Comparison of ENCODE assay signal across 9 cellular contexts in genomic region chr3:157134620-157135191, GRCh38. TPM values are rescaled to one million over a fixed set of nuclear protein-coding genes. Genes with fewer than 3 reads are reported as not detected.
DNase-seq lines count a peak whose midpoint lies in the region; ATAC-seq, FAIRE-seq and TF ChIP-seq lines count a peak whose summit lies in the region.
"Had no signal": no experiment of that assay in that cellular context is flagged by ENCODE, and none has a peak within 500 bp of the region (broad histone marks: within the 10 kb centered on the region; RNA-seq: fewer than 3 reads in every experiment).

No MANE protein-coding gene starts in this region.

- no peak for FAIRE-seq in A549 (lab: Jason Lieb, UNC)

- H3K9me3 ChIP-seq in A549 (no peaks in the 10 kb centered on the region), cardiac muscle cell (ENCODE audit: low read depth) (no peaks in the 10 kb centered on the region)
- no peaks in the 10 kb centered on the region for H3K9me3 ChIP-seq in effector memory CD4-positive, alpha-beta T cell (ENCODE audit: control insufficient read depth, low read length)

- TF ChIP-seq RAD21 in A549 (conservative IDR thresholded peaks at IDR 0.05 in 1 of 2, IDR thresholded peaks at IDR 0.05 in 1 of 2), result no peak

- H3K4me2 ChIP-seq in A549, result peak overlapping the region; percentile 60; the same call in 2 of the 3 replicates

- no peaks in the 10 kb centered on the region for H3K36me3 Mint-ChIP-seq in IgD-negative memory B cell

- DNase-seq in A549 (ENCODE audit: low read depth in 1 of 2, low spot score in 1 of 2) (no peak), cardiac muscle cell (ENCODE audit: low read depth in 1 of 2, low spot score in 1 of 2) (no peak), anterior cingulate cortex (lab: John Stamatoyannopoulos, UW) (no peak), AML-193 (lab: John Stamatoyannopoulos, UW) (no peak), cortex of kidney (lab: John Stamatoyannopoulos, UW) (no peak)
- DNase-seq in effector memory CD4-positive, alpha-beta T cell, result no peak
- DNase-seq: stimulated activated naive B cell treated with anti-CD40 and anti-IgM and Interleukin-4, amounts not matched to agents 10 μg/mL and 1 μg/mL and 100 μg/mL, for 72 hours had no signal

- H3K4me1 Mint-ChIP-seq in IgD-negative memory B cell, result peaks cover 15 to 16% (median 15%) of the 10 kb centered on the region in 3 donors

- no peak for TF ChIP-seq EP300 in A549 (IDR thresholded peaks at IDR 0.05)

- TF ChIP-seq CTCF in A549 (IDR thresholded peaks at IDR 0.05) (no peak), cardiac muscle cell (IDR thresholded peaks at IDR 0.05; ENCODE audit: low read depth, low read length) (no peak)

- no peaks in the 10 kb centered on the region for H3K27me3 Mint-ChIP-seq in IgD-negative memory B cell
- H3K27me3 Mint-ChIP-seq: stimulated activated naive B cell treated with anti-CD40 and anti-IgM and Interleukin-4, amounts not matched to agents 10 μg/mL and 1 μg/mL and 100 μg/mL, for 72 hours had no signal

- H3K27me3 ChIP-seq in cardiac muscle cell, result no peaks in the 10 kb centered on the region
- H3K27me3 ChIP-seq in effector memory CD4-positive, alpha-beta T cell (replicated peaks; ENCODE audit: control insufficient read depth, insufficient read depth, low read length, poor library complexity, severe bottlenecking), result no peaks in the 10 kb centered on the region

- peaks cover 54% of the 10 kb centered on the region for H3K4me1 ChIP-seq in A549
- peaks cover 72% of the 10 kb centered on the region for H3K4me1 ChIP-seq in cardiac muscle cell (ENCODE audit: low read depth)
- H3K4me1 ChIP-seq in effector memory CD4-positive, alpha-beta T cell (ENCODE audit: control insufficient read depth, insufficient read depth, low read length, poor library complexity, severe bottlenecking), result peaks cover 26% of the 10 kb centered on the region

- CTCF ChIA-PET in A549 (lab: Yijun Ruan, JAX), result interaction anchor here (0.6 to 10.9 kb wide), 8 partner anchors 12 to 621 kb away, joined by 3 to 100 read pairs (median 30); partner anchors contain the start of gene TIPARP

- ATAC-seq in A549 (no peak), GM21381 (IDR thresholded peaks at IDR 0.05; ENCODE audit: unreplicated experiment) (peak; percentile 60)
- ATAC-seq: stimulated activated naive B cell treated with anti-CD40 and anti-IgM and Interleukin-4, amounts not matched to agents 10 μg/mL and 1 μg/mL and 100 μg/mL, for 72 hours had no signal

- no peak for TF ChIP-seq POLR2A in A549 (IDR thresholded peaks at IDR 0.05; ENCODE audit: low read length)

- no peak overlapping the region for H3K4me3 Mint-ChIP-seq in IgD-negative memory B cell
- H3K4me3 Mint-ChIP-seq: stimulated activated naive B cell treated with anti-CD40 and anti-IgM and Interleukin-4, amounts not matched to agents 10 μg/mL and 1 μg/mL and 100 μg/mL, for 72 hours had no signal

- WGBS in A549 (ENCODE audit: missing lambda C conversion rate), result 40% methylated on average over 1 of the region's 1 CpG

- peak overlapping the region in 2 of 3 donors; percentile 35 to 39 for H3K27ac Mint-ChIP-seq in IgD-negative memory B cell
- H3K27ac Mint-ChIP-seq: stimulated activated naive B cell treated with anti-CD40 and anti-IgM and Interleukin-4, amounts not matched to agents 10 μg/mL and 1 μg/mL and 100 μg/mL, for 72 hours had no signal

- POLR2A ChIA-PET in A549 (lab: Yijun Ruan, JAX), result interaction anchor here (5.9 kb wide), 1 partner anchor 46 kb away, joined by 30 read pairs; no protein-coding TSS in a partner anchor

- H3K27ac ChIP-seq in A549 (peak overlapping the region; percentile 24 to 34; a peak in 3 of 6 replicates), cardiac muscle cell (peak overlapping the region; percentile 76)
- no peak overlapping the region for H3K27ac ChIP-seq in effector memory CD4-positive, alpha-beta T cell (ENCODE audit: insufficient read depth, low read length, poor library complexity, severe bottlenecking)

- no peaks in the 10 kb centered on the region for H3K36me3 ChIP-seq in cardiac muscle cell
- no peaks in the 10 kb centered on the region for H3K36me3 ChIP-seq in effector memory CD4-positive, alpha-beta T cell (ENCODE audit: control insufficient read depth, insufficient read depth, low read length)

- no peaks in the 10 kb centered on the region for H3K9me3 Mint-ChIP-seq in IgD-negative memory B cell
- H3K9me3 Mint-ChIP-seq: stimulated activated naive B cell treated with anti-CD40 and anti-IgM and Interleukin-4, amounts not matched to agents 10 μg/mL and 1 μg/mL and 100 μg/mL, for 72 hours had no signal

- H3K4me3 ChIP-seq in A549, result no peak overlapping the region
- no peak overlapping the region for H3K4me3 ChIP-seq in cardiac muscle cell
- H3K4me3 ChIP-seq in effector memory CD4-positive, alpha-beta T cell (ENCODE audit: insufficient read depth, low read depth, low read length, poor library complexity, severe bottlenecking), result no peak overlapping the region

TF ChIP-seq in A549, 52 proteins besides CTCF, POLR2A, EP300 and RAD21 (continues in another document):
- no peak for TF ChIP-seq TP53 (CRISPR knock-in tag; IDR thresholded peaks at IDR 0.05)
- TF ChIP-seq EHMT2 (IDR thresholded peaks at IDR 0.05; ENCODE audit: low read depth), result no peak
- TF ChIP-seq ZC3H11A (IDR thresholded peaks at IDR 0.05), result no peak
- TF ChIP-seq NFE2L2 (conservative IDR thresholded peaks at IDR 0.05; ENCODE audit: low read length), result no peak
- TF ChIP-seq KDM5A (IDR thresholded peaks at IDR 0.05), result no peak
- TF ChIP-seq ELK1 (IDR thresholded peaks at IDR 0.05; ENCODE audit: low read depth, low read length), result no peak
- no peak for TF ChIP-seq HOXA7 (CRISPR knock-in tag; IDR thresholded peaks at IDR 0.05)
- no peak for TF ChIP-seq MAZ (IDR thresholded peaks at IDR 0.05; ENCODE audit: borderline replicate concordance, low read depth, low read length)
- no peak for TF ChIP-seq HEYL (CRISPR knock-in tag; IDR thresholded peaks at IDR 0.05)
- TF ChIP-seq ESRRA (IDR thresholded peaks at IDR 0.05; ENCODE audit: borderline replicate concordance, low read length), result no peak
- no peak for TF ChIP-seq CHD2 (IDR thresholded peaks at IDR 0.05; ENCODE audit: low read length, partially characterized antibody)
- no peak for TF ChIP-seq MAFK (IDR thresholded peaks at IDR 0.05; ENCODE audit: partially characterized antibody)
- TF ChIP-seq REST (IDR thresholded peaks at IDR 0.05), result no peak
- TF ChIP-seq NPAS2 (CRISPR knock-in tag; IDR thresholded peaks at IDR 0.05; ENCODE audit: borderline replicate concordance), result no peak
- TF ChIP-seq POLR2AphosphoS2 (conservative IDR thresholded peaks at IDR 0.05; ENCODE audit: low read length), result no peak
- TF ChIP-seq MYC (IDR thresholded peaks at IDR 0.05; ENCODE audit: borderline replicate concordance, low read length), result no peak

RNA-seq across cellular contexts. Expression of gene CCNL1, which starts 25.2 kb away (rescaled TPM):
- 130 and 170 TPM in 2 replicates for polyA plus RNA-seq in A549 (2011; rRNA removed)
- 39.2 and 43.3 TPM in 2 replicates for polyA plus RNA-seq in A549 (2012; cell fraction: cytosol; rRNA removed)
- polyA plus RNA-seq in A549 (2012; cell fraction: nucleus; rRNA removed), result 258 and 267 TPM in 2 replicates
- 39.7 to 51.3 TPM (median 45.1 TPM) in 3 replicates for polyA plus RNA-seq in A549 (2017; fragmentation: RNase III; extraction: RNeasy Plus Mini Kit Qiagen cat#74134 plus additional on column Dnase treatment)
- 111 and 159 TPM in 2 replicates for polyA minus RNA-seq in A549 (2011; rRNA and poly(A)+ RNA removed)
- 107 TPM for polyA plus RNA-seq in IgD-negative memory B cell
- total RNA-seq in cardiac muscle cell, result 142 and 223 TPM in 2 replicates
- polyA plus RNA-seq in cardiac muscle cell, result 87.6 and 101 TPM in 2 replicates
